ENCODE assay signal across 8 cellular contexts in the genomic region with DNA sequence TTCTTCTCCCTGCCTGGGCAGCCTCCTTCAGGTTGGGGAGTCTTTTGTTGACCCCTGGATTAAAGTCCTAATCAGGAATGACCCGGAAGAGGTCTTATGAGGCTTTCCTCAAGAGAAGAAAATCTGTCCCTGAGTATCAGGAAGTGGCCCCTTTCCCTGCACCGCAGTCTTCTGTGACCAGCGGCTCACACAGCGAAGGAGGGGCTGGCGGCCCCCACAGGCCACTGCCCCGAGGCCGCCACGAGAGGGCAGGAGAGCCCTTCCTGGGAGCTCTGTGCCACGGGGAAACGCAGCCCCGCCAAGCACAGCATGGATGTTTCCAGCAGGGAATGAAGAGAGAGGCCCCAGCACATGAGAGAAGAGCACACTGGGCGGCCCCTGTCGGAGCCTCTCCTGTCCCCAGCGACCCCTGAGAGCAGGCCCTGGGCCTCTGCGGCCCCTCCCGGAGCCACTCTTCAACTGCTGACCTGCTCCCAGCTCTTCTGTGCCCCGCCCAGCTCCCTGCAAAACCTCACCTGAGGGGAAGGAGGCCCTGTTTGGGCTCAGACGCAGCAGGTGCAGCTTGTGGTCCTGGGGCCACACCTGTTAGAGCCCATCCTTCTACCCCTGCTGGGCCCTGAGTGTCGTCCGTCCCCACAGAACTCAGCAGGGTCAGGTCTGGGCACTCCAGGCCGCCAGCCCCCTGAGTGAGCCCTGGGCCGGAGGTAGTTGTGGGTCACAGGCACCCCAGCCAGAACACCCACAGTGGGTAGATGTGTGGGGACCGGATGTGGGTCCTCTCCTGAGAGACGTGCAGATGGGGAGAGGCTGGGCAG. TPM values are rescaled to one million over a fixed set of nuclear protein-coding genes. Genes with fewer than 3 reads are reported as not detected.
DNase-seq lines count a peak whose midpoint lies in the region; ATAC-seq and TF ChIP-seq lines count a peak whose summit lies in the region.

No MANE protein-coding gene starts in this region.

- H3K27me3 Mint-ChIP-seq in activated CD4-positive, alpha-beta memory T cell treated with anti-CD3 and anti-CD28 coated beads for 36 hours, result peaks cover 2% of the 10 kb centered on the region

- H3K9me3 ChIP-seq in BLaER1 treated with 17β-estradiol and CSF1 and Interleukin-3, amounts not matched to agents 10 nM and 100 nM (replicated peaks in 1 of 11), result peaks cover 0 to 14% (median 10%) of the 10 kb centered on the region in 11 experiments; a peak in 17 of 22 replicates
- H3K9me3 ChIP-seq in lower lobe of right lung, result no peaks in the 10 kb centered on the region

- ATAC-seq in HG02981 (IDR thresholded peaks at IDR 0.05; ENCODE audit: unreplicated experiment), result peak; percentile 41
- ATAC-seq in lower lobe of right lung, result peak; percentile 82 to 84
- ATAC-seq in HG03097 (IDR thresholded peaks at IDR 0.05; ENCODE audit: low FRiP score, unreplicated experiment), result no peak

- DNase-seq in NCI-H748 treated with DMSO at 0.1 percent for 48 hours (lab: John Stamatoyannopoulos, UW) (peak; percentile 22), dedifferentiated amniotic fluid mesenchymal stem cell (ENCODE audit: extremely low spot score) (peak; percentile 74), lower lobe of right lung (peak; percentile 87)
- peak; percentile 81 for DNase-seq in activated CD4-positive, alpha-beta memory T cell treated with anti-CD3 and anti-CD28 coated beads for 36 hours
- peak; percentile 62 to 70 for DNase-seq in stimulated activated CD4-positive, alpha-beta T cell treated with anti-CD3 and anti-CD28 coated beads, Interleukin-4, amount 100 ng/mL, for 4 hours

- H3K9me3 Mint-ChIP-seq in activated CD4-positive, alpha-beta memory T cell treated with anti-CD3 and anti-CD28 coated beads for 36 hours, result no peaks in the 10 kb centered on the region

- H3K4me1 ChIP-seq in BLaER1 treated with 17β-estradiol and CSF1 and Interleukin-3, amounts not matched to agents 10 nM and 100 nM, result peaks cover 32 to 42% (median 39%) of the 10 kb centered on the region in 10 experiments
- H3K4me1 ChIP-seq in lower lobe of right lung, result peaks cover 48% of the 10 kb centered on the region

- H3K27me3 ChIP-seq in BLaER1 treated with 17β-estradiol and CSF1 and Interleukin-3, amounts not matched to agents 10 nM and 100 nM, result peaks cover 0 to 4% (median 0%) of the 10 kb centered on the region in 11 experiments; a peak in 4 of 22 replicates
- H3K27me3 ChIP-seq in lower lobe of right lung (ENCODE audit: low read depth), result no peaks in the 10 kb centered on the region

- peak; percentile 99 for TF ChIP-seq CTCF in lower lobe of right lung (IDR thresholded peaks at IDR 0.05)

- no peak overlapping the region for H3K4me3 Mint-ChIP-seq in activated CD4-positive, alpha-beta memory T cell treated with anti-CD3 and anti-CD28 coated beads for 36 hours

- H3K9ac ChIP-seq in BLaER1 treated with 17β-estradiol and CSF1 and Interleukin-3, amounts not matched to agents 10 nM and 100 nM, result peak overlapping the region in 10 of 11 experiments; percentile 7 to 61 (median 30); a peak in 11 of 22 replicates

- H3K4me3 ChIP-seq in BLaER1 treated with 17β-estradiol and CSF1 and Interleukin-3, amounts not matched to agents 10 nM and 100 nM, result no peak overlapping the region
- H3K4me3 ChIP-seq in lower lobe of right lung, result no peak overlapping the region

- no peaks in the 10 kb centered on the region for H3K36me3 Mint-ChIP-seq in activated CD4-positive, alpha-beta memory T cell treated with anti-CD3 and anti-CD28 coated beads for 36 hours

- H3K27ac Mint-ChIP-seq in activated CD4-positive, alpha-beta memory T cell treated with anti-CD3 and anti-CD28 coated beads for 36 hours, result no peak overlapping the region

- POLR2A ChIA-PET in activated CD4-positive, alpha-beta memory T cell treated with anti-CD3 and anti-CD28 coated beads for 36 hours (lab: Charles Lee), result interaction anchor here (1.2 kb wide), 1 partner anchor 148 kb away, joined by 3 read pairs; no protein-coding TSS in a partner anchor

- no peaks in the 10 kb centered on the region; a peak in 1 of 22 replicates for H4K20me1 ChIP-seq in BLaER1 treated with 17β-estradiol and CSF1 and Interleukin-3, amounts not matched to agents 10 nM and 100 nM

- H3K36me3 ChIP-seq in BLaER1 treated with 17β-estradiol and CSF1 and Interleukin-3, amounts not matched to agents 10 nM and 100 nM, result no peaks in the 10 kb centered on the region
- no peaks in the 10 kb centered on the region for H3K36me3 ChIP-seq in lower lobe of right lung

- peak overlapping the region in 9 of 11 experiments; percentile 25 to 67 (median 44); a peak in 12 of 22 replicates for H3K27ac ChIP-seq in BLaER1 treated with 17β-estradiol and CSF1 and Interleukin-3, amounts not matched to agents 10 nM and 100 nM
- peak overlapping the region; percentile 92 for H3K27ac ChIP-seq in lower lobe of right lung

- peak overlapping the region; percentile 58 to 91 (median 74) for H3K4me2 ChIP-seq in BLaER1 treated with 17β-estradiol and CSF1 and Interleukin-3, amounts not matched to agents 10 nM and 100 nM

- peaks cover 18% of the 10 kb centered on the region for H3K4me1 Mint-ChIP-seq in activated CD4-positive, alpha-beta memory T cell treated with anti-CD3 and anti-CD28 coated beads for 36 hours (ENCODE audit: low read depth)

- intact Hi-C loops in activated CD4-positive, alpha-beta memory T cell treated with anti-CD3 and anti-CD28 coated beads for 36 hours (cut with micrococcal nuclease), result loop anchor here (1.0 kb wide), 2 partner anchors 147 to 528 kb away; no protein-coding TSS in a partner anchor
- intact Hi-C loops in lower lobe of right lung (cut with DNase I), result loop anchor here (10.0 kb wide), 1 partner anchor 142 kb away; no protein-coding TSS in a partner anchor

- CTCF ChIA-PET in activated CD4-positive, alpha-beta memory T cell treated with anti-CD3 and anti-CD28 coated beads for 36 hours (lab: Charles Lee), result interaction anchor here (0.5 to 3.0 kb wide), 18 partner anchors 12 to 535 kb away, joined by 3 to 28 read pairs (median 4); no protein-coding TSS in a partner anchor

RNA-seq across cellular contexts. Expression of gene POFUT2, which starts 4.9 kb away (rescaled TPM):
- total RNA-seq in activated CD4-positive, alpha-beta memory T cell treated with anti-CD3 and anti-CD28 coated beads for 36 hours, result 10 to 100 TPM; 14.3 TPM
- 29.1 TPM for total RNA-seq in lower lobe of right lung

Comparison
In these comparisons a context has a peak if more than half of its experiments do, and no peak if none do; other contexts are left out.
1. DNase-seq: peak in every context shown above with its lines; median percentile 87 in lower lobe of right lung; 81 in activated CD4-positive, alpha-beta memory T cell treated with anti-CD3 and anti-CD28 coated beads for 36 hours; 74 in dedifferentiated amniotic fluid mesenchymal stem cell; 66 in stimulated activated CD4-positive, alpha-beta T cell treated with anti-CD3 and anti-CD28 coated beads, Interleukin-4, amount 100 ng/mL, for 4 hours; 22 in NCI-H748 treated with DMSO at 0.1 percent for 48 hours.